In the genomic region with DNA sequence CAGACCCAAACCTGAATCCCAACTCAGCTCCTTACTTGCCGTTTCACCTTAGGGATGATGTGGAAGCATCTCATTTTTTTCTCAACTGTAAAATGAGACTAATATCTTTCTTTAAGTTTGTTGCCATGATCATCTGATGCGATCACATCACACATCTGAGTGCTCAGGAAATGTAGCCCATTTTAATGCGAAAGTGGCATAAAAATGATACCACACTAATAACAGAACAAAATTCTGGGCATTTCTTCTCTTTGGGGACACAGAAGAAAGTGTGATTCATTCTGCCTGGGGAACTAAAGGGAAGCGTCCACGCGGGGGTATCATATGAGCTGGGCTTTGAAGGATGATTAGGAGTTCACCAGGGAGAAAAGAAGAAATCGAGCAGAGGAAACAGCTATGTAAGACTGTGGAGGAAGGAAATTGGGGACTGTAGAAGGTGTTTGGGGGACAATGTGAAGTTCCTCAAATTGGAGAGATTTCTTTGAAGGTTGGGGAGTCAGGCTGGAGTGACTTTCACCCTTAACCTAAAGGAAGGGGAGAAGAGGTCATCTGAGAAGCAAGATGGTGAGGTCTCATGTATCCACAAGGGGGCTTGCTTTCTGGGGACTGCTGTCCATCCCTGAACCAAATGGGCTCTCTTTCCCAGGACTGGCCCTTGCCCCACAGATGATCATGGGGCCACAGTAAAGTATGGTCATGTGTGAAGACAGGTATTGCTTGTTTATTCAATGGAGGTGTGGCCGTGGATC, we compare ENCODE assay signal across 18 cellular contexts. TPM values are rescaled to one million over a fixed set of nuclear protein-coding genes. Genes with fewer than 3 reads are reported as not detected.
"Had no signal": no experiment of that assay in that cellular context is flagged by ENCODE, and none has a peak within 500 bp of the region (broad histone marks: within the 10 kb centered on the region; RNA-seq: fewer than 3 reads in every experiment).

No MANE protein-coding gene starts in this region.

- H3K27ac ChIP-seq: left lung, stomach had no signal

- H3K4me3 Mint-ChIP-seq: activated CD4-positive, alpha-beta T cell treated with anti-CD3 and anti-CD28 coated beads, Interleukin-2, amount 10 ng/mL, durations not matched to agents 24 days and 14 days; activated naive CD8-positive, alpha-beta T cell; mesothelial cell of epicardium; nephron had no signal

- H3K4me3 ChIP-seq: coronary artery, gastroesophageal sphincter, heart left ventricle, left lung, stomach had no signal

- H3K4me1 Mint-ChIP-seq: activated CD4-positive, alpha-beta T cell treated with anti-CD3 and anti-CD28 coated beads, Interleukin-2, amount 10 ng/mL, durations not matched to agents 24 days and 14 days; mesothelial cell of epicardium had no signal

- H3K27me3 ChIP-seq: gastroesophageal sphincter, heart left ventricle, left lung, stomach had no signal

- H3K9me3 ChIP-seq: gastroesophageal sphincter, heart left ventricle, left lung, stomach had no signal

- DNase-seq: activated CD4-positive, alpha-beta T cell treated with anti-CD3 and anti-CD28 coated beads, Interleukin-2, amount 10 ng/mL, durations not matched to agents 24 days and 14 days; activated gamma-delta T cell treated with Interleukin-2 at 50 U/mL for 16 hours; central memory CD4-positive, alpha-beta T cell; heart left ventricle; left lung; occipital lobe; posterior cingulate gyrus; stomach; T-helper 9 cell; trophoblast cell had no signal

- ATAC-seq: esophagus mucosa, gastroesophageal sphincter, heart left ventricle, left lung had no signal

- H3K9me3 Mint-ChIP-seq: activated CD4-positive, alpha-beta T cell treated with anti-CD3 and anti-CD28 coated beads, Interleukin-2, amount 10 ng/mL, durations not matched to agents 24 days and 14 days; mesothelial cell of epicardium; nephron had no signal

- H3K27me3 Mint-ChIP-seq: activated naive CD8-positive, alpha-beta T cell had no signal

- H3K27ac Mint-ChIP-seq: activated CD4-positive, alpha-beta T cell treated with anti-CD3 and anti-CD28 coated beads, Interleukin-2, amount 10 ng/mL, durations not matched to agents 24 days and 14 days; activated naive CD8-positive, alpha-beta T cell; mesothelial cell of epicardium; nephron had no signal

- H3K36me3 Mint-ChIP-seq: activated naive CD8-positive, alpha-beta T cell; mesothelial cell of epicardium had no signal

RNA-seq across cellular contexts. Expression of a gene that starts 49.7 kb away (rescaled TPM):
- total RNA-seq: activated CD4-positive, alpha-beta T cell treated with anti-CD3 and anti-CD28 coated beads, Interleukin-2, amount 10 ng/mL, durations not matched to agents 24 days and 14 days; activated CD8-positive, alpha-beta memory T cell treated with anti-CD3 and anti-CD28 coated beads for 36 hours; occipital lobe; temporal lobe had no signal
